ENCODE assay signal across 21 cellular contexts in the genomic region with DNA sequence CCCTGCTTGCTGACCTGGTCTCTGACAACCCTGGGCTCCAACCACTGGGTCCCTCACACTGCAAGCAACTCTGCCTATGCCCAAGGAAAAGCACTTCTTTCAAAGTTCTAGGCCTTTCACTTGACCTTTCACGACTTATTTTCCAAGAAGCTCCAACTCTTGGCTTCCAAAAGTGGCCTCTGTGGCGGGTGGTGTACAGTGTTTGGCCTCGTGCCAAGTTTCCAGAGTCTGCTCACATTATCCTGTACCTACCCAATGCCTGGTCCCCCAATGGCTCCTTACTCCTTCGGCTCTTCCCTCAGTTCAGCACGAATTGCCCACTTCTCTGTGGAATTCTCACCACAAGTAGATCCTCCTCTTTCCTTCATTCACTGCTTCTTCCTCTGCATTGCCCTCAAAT.
"Had no signal": no experiment of that assay in that cellular context is flagged by ENCODE, and none has a peak within 500 bp of the region (broad histone marks: within the 10 kb centered on the region; RNA-seq: fewer than 3 reads in every experiment).

No MANE protein-coding gene starts in this region.

- H3K36me3 ChIP-seq: left ventricle myocardium inferior, lower lobe of right lung, neural progenitor cell, ovary, right atrium auricular region, stomach, thoracic aorta, transverse colon had no signal

- H3K9me3 ChIP-seq: left ventricle myocardium inferior, lower lobe of right lung, ovary, right atrium auricular region, stomach, thoracic aorta, transverse colon had no signal

- H3K79me2 ChIP-seq: hepatocyte had no signal

- H3K4me1 ChIP-seq: lower lobe of right lung, neural progenitor cell, right atrium auricular region, stomach, transverse colon had no signal

- H3K27me3 ChIP-seq: neural progenitor cell, ovary, right atrium auricular region had no signal

- H3K9ac ChIP-seq: neural progenitor cell had no signal

- H3K4me3 ChIP-seq: hepatocyte, left ventricle myocardium inferior, lower lobe of right lung, neural progenitor cell, ovary, right atrium auricular region, stomach, thoracic aorta, transverse colon had no signal

- FAIRE-seq: endothelial cell of umbilical vein, kidney, small intestine had no signal

- ATAC-seq: left cardiac atrium; lower lobe of right lung; natural killer cell treated with Interleukin-12 subunit alpha and Interleukin-12 subunit beta and Interleukin-15 and Interleukin-18, amount 100 ng/mL, for 72 hours had no signal

- H2AFZ ChIP-seq: hepatocyte, neural progenitor cell had no signal

- DNase-seq: effector CD4-positive, alpha-beta T cell; endodermal cell; erythroblast; foreskin melanocyte; kidney; left cardiac atrium; left ventricle myocardium inferior; lower lobe of right lung; nucleus accumbens; ovary; small intestine; stimulated activated CD4-positive, alpha-beta T cell treated with anti-CD3 and anti-CD28 coated beads, Interleukin-12 subunit alpha, Interleukin-12 subunit beta, amount 100 ng/mL, for 4 hours; stomach; substantia nigra; transverse colon had no signal

- H3K27ac ChIP-seq: hepatocyte, left ventricle myocardium inferior, lower lobe of right lung, neural progenitor cell, ovary, right atrium auricular region, stomach, thoracic aorta, transverse colon had no signal

- H3K4me2 ChIP-seq: hepatocyte, neural progenitor cell had no signal
